In the genomic region with DNA sequence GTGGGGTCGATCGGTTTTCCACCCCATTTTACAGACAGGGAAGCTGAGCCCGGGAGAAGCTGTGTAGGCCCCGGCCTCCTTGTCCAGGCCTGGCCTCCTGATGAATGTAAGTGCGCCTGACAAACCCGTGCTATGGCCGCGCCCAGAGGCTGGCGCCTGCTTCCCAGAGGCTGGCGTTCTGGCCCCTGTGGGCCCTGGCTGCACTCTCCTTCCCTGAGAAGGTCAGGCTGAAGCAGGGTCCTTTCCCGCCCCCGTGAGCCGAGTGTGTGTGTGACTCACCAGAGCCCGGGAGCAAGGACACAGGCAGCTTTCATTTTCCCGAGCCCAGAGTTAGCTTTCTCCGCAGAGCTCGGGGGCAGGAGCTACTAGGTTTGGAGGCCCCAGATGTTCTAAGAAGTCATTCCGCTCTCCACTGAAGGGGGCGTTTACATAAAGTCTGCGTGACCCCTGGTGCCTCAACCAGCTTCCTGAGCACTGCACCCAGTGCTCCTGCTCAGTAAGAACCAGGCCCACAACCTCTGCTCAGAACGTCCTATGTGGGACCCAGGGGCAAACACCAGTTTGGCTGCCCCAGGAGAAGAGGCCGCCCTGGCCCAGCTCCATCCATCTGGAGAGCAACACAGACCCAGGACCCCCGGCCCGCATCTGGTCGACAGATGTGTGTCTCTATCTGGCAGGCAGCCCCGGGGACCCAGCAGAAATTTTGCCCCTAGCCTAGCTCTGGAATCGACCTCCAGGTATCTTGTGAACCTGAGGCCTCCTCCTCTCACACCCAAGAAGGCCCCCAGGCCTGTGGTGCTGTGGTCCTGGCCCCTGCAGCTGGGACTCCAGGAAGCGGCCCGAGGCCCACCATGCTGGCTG, we compare ENCODE assay signal across 22 cellular contexts. TPM values are rescaled to one million over a fixed set of nuclear protein-coding genes. Genes with fewer than 3 reads are reported as not detected.
A peak's percentile ranks its signal among the peaks of the same experiment; 100 is the strongest.
DNase-seq lines count a peak whose midpoint lies in the region; ATAC-seq, FAIRE-seq and TF ChIP-seq lines count a peak whose summit lies in the region.
"Had no signal": no experiment of that assay in that cellular context is flagged by ENCODE, and none has a peak within 500 bp of the region (broad histone marks: within the 10 kb centered on the region; RNA-seq: fewer than 3 reads in every experiment).

No MANE protein-coding gene starts in this region.

- no peak for ATAC-seq in K562
- ATAC-seq: left cardiac atrium, Panc1 had no signal

- peak; percentile 7 for DNase-seq in AG10803 (ENCODE audit: low read depth)
- peak; percentile 43 for DNase-seq in HFFc6
- no peak for DNase-seq in K562 (ENCODE audit: extremely low read depth in 1 of 4, low spot score in 3 of 4)
- DNase-seq in left kidney (ENCODE audit: low read depth, low spot score): peak; percentile 25
- no peak for DNase-seq in activated gamma-delta T cell (lab: John Stamatoyannopoulos, UW)
- DNase-seq in stimulated activated CD4-positive, alpha-beta T cell treated with anti-CD3 and anti-CD28 coated beads, Interleukin-2, amount 100 ng/mL, for 24 hours: no peak
- no peak for DNase-seq in H9
- DNase-seq in A673 (ENCODE audit: low spot score): no peak
- DNase-seq: activated CD4-positive, alpha-beta T cell treated with anti-CD3 and anti-CD28 coated beads, Interleukin-2, amount 50 U/mL, for 1 hour; activated naive CD4-positive, alpha-beta T cell treated with anti-CD3 and anti-CD28 coated beads, Interleukin-2, amount 50 U/mL, for 16 hours; AML-193; dorsolateral prefrontal cortex; GOT3; left cardiac atrium; NCI-H1436 treated with DMSO at 0.1 percent for 48 hours; retina; stimulated activated CD4-positive, alpha-beta T cell treated with anti-CD3 and anti-CD28 coated beads, Interleukin-2, amount 100 ng/mL, for 48 hours had no signal

- H2BK15ac ChIP-seq in H9 (ENCODE audit: low read depth, low read length): no peak overlapping the region

- H3K4ac ChIP-seq in H9 (ENCODE audit: low read depth, low read length): no peak overlapping the region

- H4K20me1 ChIP-seq in K562 (replicated peaks; ENCODE audit: control insufficient read depth, insufficient read depth, low read length) (peaks cover 4% of the 10 kb centered on the region; the same call in 1 of the 2 replicates), H9 (ENCODE audit: control insufficient read depth, insufficient read depth, insufficient read length) (no peaks in the 10 kb centered on the region)

- H3K27ac Mint-ChIP-seq in HFFc6 (peak overlapping the region; percentile 65; the same call in 1 of the 2 replicates), H9 (no peak overlapping the region)

- TF ChIP-seq POLR2A in K562 (conservative IDR thresholded peaks at IDR 0.05): no peak

- in situ Hi-C loops in K562 (cut with MboI): no loop called here

- H3K79me1 ChIP-seq in H9 (ENCODE audit: insufficient read depth, low read depth, low read length, poor library complexity, severe bottlenecking): no peaks in the 10 kb centered on the region

- H2BK12ac ChIP-seq in H9 (ENCODE audit: insufficient read length, low read depth, low read length): no peak overlapping the region

- H4K91ac ChIP-seq in H9 (ENCODE audit: insufficient read length, low read depth, low read length): no peak overlapping the region

- no peak overlapping the region for H3K56ac ChIP-seq in H9 (ENCODE audit: insufficient read length, low read depth, low read length)

- 85% methylated on average over 16 of the region's 29 CpGs for WGBS in K562 (ENCODE audit: insufficient coverage, low coverage, missing lambda C conversion rate)
- no CpG with 5 or more reads among the region's 29 CpGs for WGBS in H9 (ENCODE audit: extremely low coverage, insufficient read length, low lambda C conversion rate)

- intact Hi-C loops in K562 (cut with micrococcal nuclease): no loop called here
- intact Hi-C loops in A673 (cut with micrococcal nuclease; ENCODE audit: unreplicated experiment): no loop called here

- H2AK5ac ChIP-seq in H9 (ENCODE audit: insufficient read length, low read length): no peak overlapping the region

- no peak overlapping the region for H4K8ac ChIP-seq in H9 (replicated peaks; ENCODE audit: insufficient read length, low read depth, low read length)

- H3K27ac ChIP-seq in K562 (ENCODE audit: extremely low read depth, low read depth, low read length) (no peak overlapping the region), H9 (ENCODE audit: insufficient read length, low read depth, low read length) (no peak overlapping the region), A673 (ENCODE audit: low read depth, low read length, poor library complexity, severe bottlenecking) (no peak overlapping the region)
- H3K27ac ChIP-seq: dorsolateral prefrontal cortex, vagina had no signal

- peaks cover 5% of the 10 kb centered on the region for H3K9me1 ChIP-seq in K562 (ENCODE audit: control insufficient read depth, insufficient read depth, low read length)

- H3K18ac ChIP-seq in H9 (ENCODE audit: insufficient read length, low read depth, low read length): no peak overlapping the region

- peaks cover 2% of the 10 kb centered on the region for H3K27me3 Mint-ChIP-seq in HFFc6 (ENCODE audit: insufficient read depth)
- no peaks in the 10 kb centered on the region for H3K27me3 Mint-ChIP-seq in H9 (ENCODE audit: low read depth)

- H2BK120ac ChIP-seq in H9 (ENCODE audit: low read depth, low read length, poor library complexity, severe bottlenecking): no peak overlapping the region

- no peak overlapping the region for H3K4me3 Mint-ChIP-seq in HFFc6
- H3K4me3 Mint-ChIP-seq in H9: 0 out of 5 replicates have a peak overlapping the region, but pooled peaks of 1 of the 2 experiments have one; percentile 31

- H3K4me3 ChIP-seq in AG10803 (ENCODE audit: low read length): no peak overlapping the region
- no peak overlapping the region for H3K4me3 ChIP-seq in K562
- H3K4me3 ChIP-seq in A673 (ENCODE audit: low read depth, low read length, poor library complexity, severe bottlenecking): no peak overlapping the region
- H3K4me3 ChIP-seq: dorsolateral prefrontal cortex, esophagus muscularis mucosa, vagina had no signal

- TF ChIP-seq EP300 in K562 (IDR thresholded peaks at IDR 0.05; ENCODE audit: low read length): no peak

- H3K9me3 ChIP-seq in K562 (replicated peaks; ENCODE audit: control insufficient read depth, insufficient read depth, low read depth, low read length) (no peaks in the 10 kb centered on the region), H9 (ENCODE audit: control insufficient read depth, low read depth, low read length) (no peaks in the 10 kb centered on the region), A673 (ENCODE audit: low read depth, low read length, poor library complexity, severe bottlenecking) (no peaks in the 10 kb centered on the region)
- H3K9me3 ChIP-seq: esophagus muscularis mucosa, vagina had no signal

- no peak overlapping the region for H3K14ac ChIP-seq in H9 (ENCODE audit: insufficient read depth, low read length)

- no peak overlapping the region for H4K5ac ChIP-seq in H9 (ENCODE audit: insufficient read length, low read depth, low read length)

- no peak overlapping the region for H2BK20ac ChIP-seq in H9 (ENCODE audit: low read depth, low read length, poor library complexity, severe bottlenecking)

- CTCF ChIA-PET in K562 (lab: Yijun Ruan, JAX; ENCODE audit: low intra/inter-chr PET ratio): no interaction called here
- CTCF ChIA-PET in A673 (lab: Charles Lee): no interaction called here

- no peak overlapping the region for H3K23ac ChIP-seq in H9 (ENCODE audit: insufficient read length, low read depth, low read length)

- BruUV-seq in K562 (replicated peaks; lab: Mats Ljungman, UMichigan): no TSS peak
- no TSS peak for BruUV-seq in A673 (replicated peaks; lab: Mats Ljungman, UMichigan)

- H2AFZ ChIP-seq in K562 (ENCODE audit: low read depth, low read length) (no peak overlapping the region), H9 (ENCODE audit: low read length) (no peak overlapping the region)

- H3K4me1 ChIP-seq in K562 (replicated peaks in 1 of 2; ENCODE audit: control insufficient read depth in 2 of 2, insufficient read depth in 2 of 2, low read length in 2 of 2) (peaks cover 0 to 40% of the 10 kb centered on the region in 2 experiments; a peak in 2 of 5 replicates), H9 (ENCODE audit: insufficient read depth, low read length) (no peaks in the 10 kb centered on the region), A673 (ENCODE audit: insufficient read depth, low read length, poor library complexity, severe bottlenecking) (no peaks in the 10 kb centered on the region)
- H3K4me1 ChIP-seq: vagina had no signal

- H3K9me3 Mint-ChIP-seq in HFFc6 (no peaks in the 10 kb centered on the region), H9 (no peaks in the 10 kb centered on the region)

- FAIRE-seq in K562 (lab: Jason Lieb, UNC): no peak
- FAIRE-seq: bronchial epithelial cell had no signal

- TF ChIP-seq CTCF in AG10803 (conservative IDR thresholded peaks at IDR 0.05; ENCODE audit: low read length) (no peak), HFFc6 (IDR thresholded peaks at IDR 0.05) (no peak), K562 (IDR thresholded peaks at IDR 0.05 in 2 of 3, conservative IDR thresholded peaks at IDR 0.05 in 1 of 3; ENCODE audit: insufficient read depth in 2 of 3, low read depth in 1 of 3, low read length in 3 of 3) (no peak), H9 (conservative IDR thresholded peaks at IDR 0.05) (no peak), A673 (conservative IDR thresholded peaks at IDR 0.05; ENCODE audit: low read depth, low read length) (no peak)

- no peak overlapping the region for H2BK5ac ChIP-seq in H9 (ENCODE audit: insufficient read length, low read length)

- no peak overlapping the region for H3T11ph ChIP-seq in H9 (ENCODE audit: low read length)

- no peaks in the 10 kb centered on the region for H3K79me2 ChIP-seq in K562 (ENCODE audit: control insufficient read depth, insufficient read depth, low read length)
- H3K79me2 ChIP-seq in H9 (ENCODE audit: insufficient read depth, low read length): no peaks in the 10 kb centered on the region

- no peak for TF ChIP-seq RAD21 in K562 (CRISPR knock-in tag; conservative IDR thresholded peaks at IDR 0.05 in 1 of 2, IDR thresholded peaks at IDR 0.05 in 1 of 2)

- H3K4me2 ChIP-seq in K562 (ENCODE audit: insufficient read depth, low read length) (no peak overlapping the region), H9 (ENCODE audit: insufficient read depth, insufficient read length, low read length) (no peak overlapping the region)

- H3K4me1 Mint-ChIP-seq in HFFc6 (ENCODE audit: low read depth): peaks cover 10% of the 10 kb centered on the region; the same call in 1 of the 2 replicates
- H3K4me1 Mint-ChIP-seq in H9: 0 out of 4 replicates have a peak, but pooled peaks cover 0 to 2% of the 10 kb centered on the region in 2 experiments

- H3K27me3 ChIP-seq in K562 (ENCODE audit: control insufficient read depth in 2 of 2, insufficient read depth in 2 of 2, low read length in 2 of 2) (no peaks in the 10 kb centered on the region), H9 (ENCODE audit: insufficient read depth, low read length) (no peaks in the 10 kb centered on the region), A673 (replicated peaks; ENCODE audit: insufficient read depth, low read depth, low read length, poor library complexity) (no peaks in the 10 kb centered on the region)
- H3K27me3 ChIP-seq: dorsolateral prefrontal cortex, esophagus muscularis mucosa, vagina had no signal

- H3K9ac ChIP-seq in K562 (ENCODE audit: insufficient read depth in 1 of 2, low read depth in 2 of 2, low read length in 2 of 2) (peak overlapping the region in 1 of 2 experiments; percentile 7; a peak in 1 of 4 replicates), H9 (ENCODE audit: extremely low read depth, insufficient read length, low read length) (no peak overlapping the region)

- POLR2A ChIA-PET in K562 (lab: Yijun Ruan, JAX): interaction anchor here (1.0 to 1.4 kb wide), 2 partner anchors 15 to 29 kb away, joined by 3 read pairs; no protein-coding TSS in a partner anchor
- POLR2A ChIA-PET in A673 (lab: Charles Lee; ENCODE audit: low non-redundant PET): no interaction called here

- H3K23me2 ChIP-seq in H9 (ENCODE audit: insufficient read length, low read depth, low read length, poor library complexity, severe bottlenecking): no peaks in the 10 kb centered on the region

- peaks cover 4% of the 10 kb centered on the region for H3K36me3 Mint-ChIP-seq in HFFc6 (ENCODE audit: low read depth)
- H3K36me3 Mint-ChIP-seq in H9 (ENCODE audit: insufficient read depth in 1 of 3, low read depth in 3 of 3): peaks cover 0 to 18% (median 14%) of the 10 kb centered on the region in 3 experiments; a peak in 6 of 7 replicates

- H3K36me3 ChIP-seq in K562 (ENCODE audit: control insufficient read depth, insufficient read depth, low read length): peaks cover 14% of the 10 kb centered on the region; the same call in 2 of the 3 replicates
- no peaks in the 10 kb centered on the region for H3K36me3 ChIP-seq in A673 (ENCODE audit: insufficient read depth, low read length, poor library complexity, severe bottlenecking)
- H3K36me3 ChIP-seq: vagina had no signal

RNA-seq across cellular contexts. Expression of a gene that starts 13.6 kb away (rescaled TPM):
- total RNA-seq in HFFc6 (2021; fragmentation: NEBNext Ultra II Directional; extraction: Animal tissue kit (Norgen Biotek cat#: 25700)): 1 to 10 TPM; 7.7 to 9.0 (median 8.7) TPM
- total RNA-seq in K562 (2011; cell fraction: chromatin; rRNA removed; ENCODE audit: low replicate concordance): 74.2 and 130 TPM in 2 replicates
- 56.7 and 60.5 TPM in 2 replicates for total RNA-seq in K562 (2011; cell fraction: nucleolus; rRNA removed)
- total RNA-seq in K562 (2011; cell fraction: nucleoplasm; rRNA removed): 48.0 and 51.4 TPM in 2 replicates
- total RNA-seq in K562 (2014; rRNA removed) (4.5 and 5.4 TPM in 2 replicates), K562 (2014; rRNA removed; fragmentation: Illumina TruSeq; extraction: Trizol) (1.5 TPM in 2 replicates), K562 (2015; rRNA removed; fragmentation: Illumina TruSeq; extraction: Trizol) (2.6 and 2.9 TPM in 2 replicates), K562 (2021) (12.4 and 14.6 TPM in 2 replicates), H9 (2021) (15.9 and 18.3 TPM in 2 replicates), A673 (2021) (20.3 and 27.8 TPM in 2 replicates)
- polyA plus RNA-seq in K562 (2011; rRNA removed) (3.5 and 7.2 TPM in 2 replicates), K562 (2014; fragmentation: Illumina TruSeq; extraction: Trizol) (3.3 and 4.7 TPM in 2 replicates), K562 (2014; fragmentation: Nextera tagmentation; extraction: Ambion mirVana) (under 1 TPM; 0.21 to 0.27 TPM), K562 (2014; rRNA removed) (5.8 and 9.2 TPM in 2 replicates)
- 3.2 and 3.4 TPM in 2 replicates for polyA plus RNA-seq in K562 (2011; cell fraction: cytosol; rRNA removed)
- 46.4 and 58.8 TPM in 2 replicates for polyA plus RNA-seq in K562 (2011; cell fraction: nucleus; rRNA removed)
- polyA plus RNA-seq in K562 (2012): 5.4 and 8.3 TPM in 2 replicates
- polyA minus RNA-seq in K562 (2011; rRNA and poly(A)+ RNA removed): 2.9 and 3.6 TPM in 2 replicates
- 3.3 TPM in 2 replicates for polyA minus RNA-seq in K562 (2011; cell fraction: cytosol; rRNA and poly(A)+ RNA removed)
- 12.8 and 18.4 TPM in 2 replicates for polyA minus RNA-seq in K562 (2011; cell fraction: nucleus; rRNA and poly(A)+ RNA removed)

RNA-seq across cellular contexts. Expression of a gene that starts 45.6 kb away (rescaled TPM):
- total RNA-seq in HFFc6 (2021; fragmentation: NEBNext Ultra II Directional; extraction: Animal tissue kit (Norgen Biotek cat#: 25700)): not detected
- not detected in 2 replicates for total RNA-seq in K562 (2011; cell fraction: chromatin; rRNA removed; ENCODE audit: low replicate concordance)
- not detected in 2 replicates for total RNA-seq in K562 (2011; cell fraction: nucleolus; rRNA removed)
- not detected in 2 replicates for total RNA-seq in K562 (2011; cell fraction: nucleoplasm; rRNA removed)
- total RNA-seq in K562 (2014; rRNA removed) (not detected in 2 replicates), K562 (2014; rRNA removed; fragmentation: Illumina TruSeq; extraction: Trizol) (not detected in 2 replicates), K562 (2015; rRNA removed; fragmentation: Illumina TruSeq; extraction: Trizol) (not detected in 2 replicates), K562 (2021) (not detected in 2 replicates), H9 (2021) (not detected in 2 replicates), A673 (2021) (not detected in 2 replicates)
- polyA plus RNA-seq in K562 (2011; rRNA removed) (not detected in 2 replicates), K562 (2014; fragmentation: Illumina TruSeq; extraction: Trizol) (not detected in 2 replicates), K562 (2014; fragmentation: Nextera tagmentation; extraction: Ambion mirVana) (not detected), K562 (2014; rRNA removed) (not detected in 2 replicates)
- polyA plus RNA-seq in K562 (2011; cell fraction: cytosol; rRNA removed): 0.12 TPM in 1 of 2 replicates, not detected in the other
- 0.20 TPM in 1 of 2 replicates, not detected in the other for polyA plus RNA-seq in K562 (2011; cell fraction: nucleus; rRNA removed)
- not detected in 2 replicates for polyA plus RNA-seq in K562 (2012)
- not detected in 2 replicates for polyA minus RNA-seq in K562 (2011; rRNA and poly(A)+ RNA removed)
- not detected in 2 replicates for polyA minus RNA-seq in K562 (2011; cell fraction: cytosol; rRNA and poly(A)+ RNA removed)
- 0.27 TPM in 1 of 2 replicates, not detected in the other for polyA minus RNA-seq in K562 (2011; cell fraction: nucleus; rRNA and poly(A)+ RNA removed)
- total RNA-seq: bronchial epithelial cell, dorsolateral prefrontal cortex, esophagus muscularis mucosa, left cardiac atrium, mononuclear cell, vagina had no signal

Comparison
In these comparisons a context has a peak if more than half of its experiments do, and no peak if none do; other contexts are left out.
1. DNase-seq: peak in AG10803 (single experiment), HFFc6 (single experiment) and left kidney (single experiment); none in K562 (0 of 4), activated gamma-delta T cell (single experiment), stimulated activated CD4-positive, alpha-beta T cell treated with anti-CD3 and anti-CD28 coated beads, Interleukin-2, amount 100 ng/mL, for 24 hours (0 of 2), H9 (single experiment) and A673 (single experiment).